10 cellular contexts compared by ENCODE assay signal in genomic region chr2:26273501-26273900, GRCh38. TPM values are rescaled to one million over a fixed set of nuclear protein-coding genes. Genes with fewer than 3 reads are reported as not detected.
DNase-seq lines count a peak whose midpoint lies in the region; ATAC-seq and TF ChIP-seq lines count a peak whose summit lies in the region.
"Had no signal": no experiment of that assay in that cellular context is flagged by ENCODE, and none has a peak within 500 bp of the region (broad histone marks: within the 10 kb centered on the region; RNA-seq: fewer than 3 reads in every experiment).

No MANE protein-coding gene starts in this region.

- no peak overlapping the region for H3K4me3 Mint-ChIP-seq in stimulated activated naive CD8-positive, alpha-beta T cell treated with anti-CD3 and anti-CD28 coated beads, Interleukin-15, amount 100 ng/mL, for 72 hours

- no peaks in the 10 kb centered on the region for H3K27me3 Mint-ChIP-seq in stimulated activated naive CD8-positive, alpha-beta T cell treated with anti-CD3 and anti-CD28 coated beads, Interleukin-15, amount 100 ng/mL, for 72 hours

- H3K4me3 ChIP-seq in osteoblast (ENCODE audit: insufficient read depth, low read length), result no peak overlapping the region
- H3K4me3 ChIP-seq: SJSA1 had no signal

- peaks cover 12% of the 10 kb centered on the region for H3K4me1 Mint-ChIP-seq in stimulated activated naive CD8-positive, alpha-beta T cell treated with anti-CD3 and anti-CD28 coated beads, Interleukin-15, amount 100 ng/mL, for 72 hours

- H3K36me3 ChIP-seq in osteoblast (ENCODE audit: insufficient read depth, low read length), result peaks cover 18% of the 10 kb centered on the region

- H3K27me3 ChIP-seq in osteoblast (ENCODE audit: insufficient read depth, low read length), result no peaks in the 10 kb centered on the region
- H3K27me3 ChIP-seq: SJSA1 had no signal

- peak overlapping the region; percentile 80 for H3K4me2 ChIP-seq in osteoblast (ENCODE audit: insufficient read depth, low read length)

- peak overlapping the region; percentile 96 for H3K27ac ChIP-seq in epithelial cell of prostate
- peak overlapping the region; percentile 85 for H3K27ac ChIP-seq in osteoblast (ENCODE audit: low read depth, low read length)
- H3K27ac ChIP-seq: SJSA1 had no signal

- no peak overlapping the region for H2AFZ ChIP-seq in osteoblast (ENCODE audit: low read length)

- H3K9me3 Mint-ChIP-seq in stimulated activated naive CD8-positive, alpha-beta T cell treated with anti-CD3 and anti-CD28 coated beads, Interleukin-15, amount 100 ng/mL, for 72 hours, result no peaks in the 10 kb centered on the region
- H3K9me3 Mint-ChIP-seq: activated T-helper 2 cell treated with anti-CD3 and anti-CD28 coated beads, Interferon-gamma antibody, Interleukin-2, Interleukin-4, amounts not matched to agents 10 μg/mL and 5 μg/mL and 100 μg/mL, durations not matched to agents 14 hours and 24 hours and 36 hours had no signal

- H3K79me2 ChIP-seq in osteoblast (ENCODE audit: insufficient read depth, low read length), result no peaks in the 10 kb centered on the region

- no peaks in the 10 kb centered on the region for H3K9me3 ChIP-seq in osteoblast (ENCODE audit: low read depth, low read length)
- H3K9me3 ChIP-seq: SJSA1 had no signal

- TF ChIP-seq CTCF in osteoblast (IDR thresholded peaks at IDR 0.05; ENCODE audit: extremely low read depth, low read depth, low read length), result no peak

- no peak for DNase-seq in stimulated activated naive CD8-positive, alpha-beta T cell treated with anti-CD3 and anti-CD28 coated beads, Interleukin-15, amount 100 ng/mL, for 72 hours
- DNase-seq in stimulated activated naive CD8-positive, alpha-beta T cell treated with anti-CD3 and anti-CD28 coated beads, Interleukin-15, Interleukin-2, amounts not matched to agents 100 U/mL and 50 U/mL, for 24 hours, result no peak
- no peak for DNase-seq in epithelial cell of prostate (ENCODE audit: low read depth, low spot score)
- DNase-seq in osteoblast (ENCODE audit: insufficient read length, low spot score, missing footprints), result no peak
- no peak for DNase-seq in SW 1271 (lab: John Stamatoyannopoulos, UW)
- DNase-seq in NCI-H1694 (lab: John Stamatoyannopoulos, UW), result no peak
- DNase-seq in HUDEP-2 (lab: John Stamatoyannopoulos, UW; ENCODE audit: unreplicated experiment in 76 of 76), result no peak
- no peak for DNase-seq in NCI-H526 (lab: John Stamatoyannopoulos, UW)

- no peaks in the 10 kb centered on the region for H4K20me1 ChIP-seq in osteoblast (ENCODE audit: insufficient read depth, low read length)

- H3K4me1 ChIP-seq in osteoblast (ENCODE audit: insufficient read depth, low read length), result peaks cover 40% of the 10 kb centered on the region

- H3K27ac Mint-ChIP-seq in stimulated activated naive CD8-positive, alpha-beta T cell treated with anti-CD3 and anti-CD28 coated beads, Interleukin-15, amount 100 ng/mL, for 72 hours, result peak overlapping the region; percentile 41 to 48
- H3K27ac Mint-ChIP-seq: activated T-helper 2 cell treated with anti-CD3 and anti-CD28 coated beads, Interferon-gamma antibody, Interleukin-2, Interleukin-4, amounts not matched to agents 10 μg/mL and 5 μg/mL and 100 μg/mL, durations not matched to agents 14 hours and 24 hours and 36 hours had no signal

- ATAC-seq in stimulated activated naive CD8-positive, alpha-beta T cell treated with anti-CD3 and anti-CD28 coated beads, Interleukin-15, amount 100 ng/mL, for 72 hours, result no peak
- ATAC-seq in stimulated activated naive CD8-positive, alpha-beta T cell treated with anti-CD3 and anti-CD28 coated beads, Interleukin-15, Interleukin-2, amounts not matched to agents 100 U/mL and 50 U/mL, for 24 hours, result no peak

RNA-seq across cellular contexts. Expression of gene HADHB, which starts 28.8 kb away (rescaled TPM):
- total RNA-seq in osteoblast, result 119 and 143 TPM in 2 replicates

RNA-seq across cellular contexts. Expression of gene HADHA, which starts 29.1 kb away (rescaled TPM):
- 113 and 117 TPM in 2 replicates for total RNA-seq in osteoblast
